ENCODE assay signal across 18 cellular contexts in genomic region chr3:34008836-34009479, GRCh38.
"Had no signal": no experiment of that assay in that cellular context is flagged by ENCODE, and none has a peak within 500 bp of the region (broad histone marks: within the 10 kb centered on the region; RNA-seq: fewer than 3 reads in every experiment).

No MANE protein-coding gene starts in this region.

- H3K27ac ChIP-seq: cardiac muscle cell, colonic mucosa, foreskin keratinocyte, heart left ventricle, left ventricle myocardium inferior, ovary, suprapubic skin had no signal

- H3K27me3 ChIP-seq: cardiac muscle cell, colonic mucosa, foreskin keratinocyte, heart left ventricle, ovary, suprapubic skin had no signal

- H3K36me3 Mint-ChIP-seq: activated naive CD8-positive, alpha-beta T cell treated with anti-CD3 and anti-CD28 coated beads, Interleukin-2, amount 10 ng/mL, durations not matched to agents 7 days and 5 days; memory B cell; type B pancreatic cell had no signal

- H3K4me3 Mint-ChIP-seq: activated CD4-positive, alpha-beta memory T cell treated with anti-CD3 and anti-CD28 coated beads, Interleukin-2, amount 10 ng/mL, durations not matched to agents 7 days and 5 days; activated naive CD8-positive, alpha-beta T cell treated with anti-CD3 and anti-CD28 coated beads, Interleukin-2, amount 10 ng/mL, durations not matched to agents 7 days and 5 days; memory B cell; nephron; type B pancreatic cell had no signal

- H3K9me3 ChIP-seq: colonic mucosa, heart left ventricle, left ventricle myocardium inferior, ovary, suprapubic skin had no signal

- H3K27ac Mint-ChIP-seq: activated CD4-positive, alpha-beta memory T cell treated with anti-CD3 and anti-CD28 coated beads, Interleukin-2, amount 10 ng/mL, durations not matched to agents 7 days and 5 days; activated naive CD8-positive, alpha-beta T cell treated with anti-CD3 and anti-CD28 coated beads, Interleukin-2, amount 10 ng/mL, durations not matched to agents 7 days and 5 days; memory B cell; nephron; type B pancreatic cell had no signal

- H3K4me1 Mint-ChIP-seq: activated CD4-positive, alpha-beta memory T cell treated with anti-CD3 and anti-CD28 coated beads, Interleukin-2, amount 10 ng/mL, durations not matched to agents 7 days and 5 days; activated naive CD8-positive, alpha-beta T cell treated with anti-CD3 and anti-CD28 coated beads, Interleukin-2, amount 10 ng/mL, durations not matched to agents 7 days and 5 days had no signal

- H3K36me3 ChIP-seq: cardiac muscle cell, colonic mucosa, heart left ventricle, left ventricle myocardium inferior, ovary, suprapubic skin had no signal

- ATAC-seq: foreskin keratinocyte, heart left ventricle had no signal

- H3K4me3 ChIP-seq: cardiac muscle cell, colonic mucosa, heart left ventricle, left ventricle myocardium inferior, ovary, suprapubic skin had no signal

- H3K27me3 Mint-ChIP-seq: activated CD4-positive, alpha-beta memory T cell treated with anti-CD3 and anti-CD28 coated beads, Interleukin-2, amount 10 ng/mL, durations not matched to agents 7 days and 5 days; type B pancreatic cell had no signal

- H3K9me3 Mint-ChIP-seq: activated CD4-positive, alpha-beta memory T cell treated with anti-CD3 and anti-CD28 coated beads, Interleukin-2, amount 10 ng/mL, durations not matched to agents 7 days and 5 days; nephron; type B pancreatic cell had no signal

- H3K4me1 ChIP-seq: colonic mucosa, heart left ventricle, left ventricle myocardium inferior, suprapubic skin had no signal

- DNase-seq: activated CD4-positive, alpha-beta memory T cell treated with anti-CD3 and anti-CD28 coated beads, Interleukin-2, amount 10 ng/mL, durations not matched to agents 7 days and 5 days; activated naive CD8-positive, alpha-beta T cell treated with anti-CD3 and anti-CD28 coated beads, Interleukin-2, amount 10 ng/mL, durations not matched to agents 7 days and 5 days; activated T-cell treated with anti-CD3 and anti-CD28 coated beads, Interleukin-2, amount 50 U/mL, for 48 hours; aorta; colonic mucosa; effector CD4-positive, alpha-beta T cell; foreskin keratinocyte; heart left ventricle; left ventricle myocardium inferior; ovary; stimulated activated CD4-positive, alpha-beta T cell treated with anti-CD3 and anti-CD28 coated beads, Interleukin-2, amount 100 ng/mL, for 48 hours; stimulated activated naive CD4-positive, alpha-beta T cell treated with Interleukin-2 at 50 U/mL for 16 hours; T1000 had no signal
